ENCODE assay signal across 9 cellular contexts in the genomic region with DNA sequence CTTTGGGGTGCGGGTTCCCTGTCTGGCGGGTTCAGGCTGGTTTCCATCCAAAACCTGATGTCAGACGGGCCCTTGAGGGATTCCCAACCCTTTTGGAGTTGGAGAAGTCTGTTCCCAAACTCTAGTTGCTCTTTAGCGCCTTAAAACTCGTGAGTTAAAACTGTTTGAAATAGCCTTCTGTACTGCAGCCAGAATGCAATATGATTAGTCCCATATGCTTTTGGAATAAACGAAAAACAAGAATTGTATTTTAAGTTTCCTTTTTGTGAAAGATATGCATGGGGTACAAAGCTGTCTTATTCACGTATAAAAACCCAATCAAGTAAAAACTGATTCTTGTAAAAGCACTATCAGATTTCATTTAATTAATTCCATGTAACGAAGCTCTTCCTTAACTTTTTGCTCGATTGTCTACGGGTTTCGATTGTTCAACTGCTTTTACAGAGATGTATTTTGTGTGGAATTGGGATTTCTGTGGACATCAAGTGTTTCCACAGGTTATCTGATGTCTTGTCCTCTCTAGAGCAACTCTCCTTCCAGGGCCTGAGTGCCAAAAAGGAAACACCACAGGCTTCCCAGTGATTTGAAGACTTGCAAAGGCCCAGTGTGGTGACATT. TPM values are rescaled to one million over a fixed set of nuclear protein-coding genes. Genes with fewer than 3 reads are reported as not detected.
DNase-seq lines count a peak whose midpoint lies in the region; ATAC-seq, FAIRE-seq and TF ChIP-seq lines count a peak whose summit lies in the region.
"Had no signal": no experiment of that assay in that cellular context is flagged by ENCODE, and none has a peak within 500 bp of the region (broad histone marks: within the 10 kb centered on the region; RNA-seq: fewer than 3 reads in every experiment).

No MANE protein-coding gene starts in this region.

- peak overlapping the region; percentile 73 for H3K27ac ChIP-seq in AG04450 (ENCODE audit: low read depth, low read length)
- H3K27ac ChIP-seq in duodenal mucosa (ENCODE audit: low read depth, low read length), result peak overlapping the region; percentile 32

- H3K79me2 ChIP-seq in Loucy (ENCODE audit: insufficient read depth, low read length), result peaks cover 8% of the 10 kb centered on the region; the same call in 1 of the 2 replicates

- peak overlapping the region; percentile 66 for H3K4me3 ChIP-seq in AG04450 (ENCODE audit: low read depth, low read length)
- peak overlapping the region; percentile 65 for H3K4me3 ChIP-seq in Loucy (ENCODE audit: low read length, poor library complexity, severe bottlenecking)
- H3K4me3 ChIP-seq in duodenal mucosa (ENCODE audit: low read depth in 1 of 2, low read length in 2 of 2), result peak overlapping the region; percentile 28 to 52

- H3K9ac ChIP-seq in Loucy (ENCODE audit: low read depth, low read length, poor library complexity, severe bottlenecking) (no peak overlapping the region), duodenal mucosa (ENCODE audit: low read depth in 1 of 2, low read length in 2 of 2) (no peak overlapping the region)

- peak overlapping the region in 8 of 10 donors; percentile 8 to 76 (median 66) for H3K27ac Mint-ChIP-seq in naive thymus-derived CD8-positive, alpha-beta T cell

- POLR2A ChIA-PET in AG04450 (lab: Yijun Ruan, JAX), result no interaction called here
- POLR2A ChIA-PET in naive thymus-derived CD8-positive, alpha-beta T cell (lab: Charles Lee), result interaction anchor here (3.2 kb wide), 1 partner anchor 95 kb away, joined by 18 read pairs; no protein-coding TSS in a partner anchor

- H3K4me3 Mint-ChIP-seq in naive thymus-derived CD8-positive, alpha-beta T cell, result peak overlapping the region; percentile 53 to 88 (median 72)

- H3F3A ChIP-seq in Loucy (ENCODE audit: low read depth), result peaks cover 3% of the 10 kb centered on the region; the same call in 1 of the 2 replicates

- H3K4me1 ChIP-seq in Loucy (ENCODE audit: insufficient read depth, low read length, poor library complexity, severe bottlenecking) (peaks cover 36% of the 10 kb centered on the region), duodenal mucosa (ENCODE audit: control insufficient read depth in 1 of 2, insufficient read depth in 2 of 2, low read length in 2 of 2) (peaks cover 0 to 4% of the 10 kb centered on the region in 2 donors)

- no peaks in the 10 kb centered on the region for H3K36me3 Mint-ChIP-seq in naive thymus-derived CD8-positive, alpha-beta T cell

- DNase-seq in AG04450 (ENCODE audit: low read depth, low spot score), result no peak
- no peak for DNase-seq in naive thymus-derived CD8-positive, alpha-beta T cell
- no peak for DNase-seq in NCI-H446 treated with DMSO at 0.1 percent for 48 hours (lab: John Stamatoyannopoulos, UW)
- DNase-seq in urothelium cell line (ENCODE audit: low spot score), result no peak
- no peak for DNase-seq in SIG-M5 (lab: John Stamatoyannopoulos, UW)
- DNase-seq in foreskin melanocyte, result no peak
- DNase-seq: Karpas-422 had no signal

- H3K9me2 ChIP-seq in Loucy (replicated peaks; ENCODE audit: low read depth, low read length), result no peaks in the 10 kb centered on the region

- no peak for TF ChIP-seq CTCF in AG04450 (IDR thresholded peaks at IDR 0.05; ENCODE audit: low read depth, low read length)
- no peak for TF ChIP-seq CTCF in Loucy (conservative IDR thresholded peaks at IDR 0.05; ENCODE audit: low read length)

- peaks cover 0 to 4% (median 0%) of the 10 kb centered on the region in 9 donors for H3K9me3 Mint-ChIP-seq in naive thymus-derived CD8-positive, alpha-beta T cell

- no peaks in the 10 kb centered on the region for H3K27me3 Mint-ChIP-seq in naive thymus-derived CD8-positive, alpha-beta T cell

- CTCF ChIA-PET in AG04450 (lab: Charles Lee), result interaction anchor here (0.6 to 1.4 kb wide), 3 partner anchors 97 to 104 kb away, joined by 3 to 6 read pairs (median 3); no protein-coding TSS in a partner anchor

- peak overlapping the region; percentile 80 for H3K4me2 ChIP-seq in Loucy (ENCODE audit: low read depth, low read length, poor library complexity, severe bottlenecking)

- FAIRE-seq in urothelium cell line (lab: Jason Lieb, UNC), result no peak

- H3K9me3 ChIP-seq in AG04450 (ENCODE audit: control insufficient read depth, insufficient read depth, low read length), result no peaks in the 10 kb centered on the region
- no peaks in the 10 kb centered on the region for H3K9me3 ChIP-seq in Loucy (ENCODE audit: insufficient read depth, low read depth, low read length)
- no peaks in the 10 kb centered on the region for H3K9me3 ChIP-seq in duodenal mucosa (ENCODE audit: control insufficient read depth in 1 of 2, low read length in 2 of 2)

- no peaks in the 10 kb centered on the region for H4K20me1 ChIP-seq in Loucy (ENCODE audit: insufficient read depth, low read length, poor library complexity, severe bottlenecking)

- H3K27me3 ChIP-seq in AG04450 (ENCODE audit: control insufficient read depth, insufficient read depth, low read length), result no peaks in the 10 kb centered on the region
- H3K27me3 ChIP-seq in Loucy (ENCODE audit: insufficient read depth, low read length, poor library complexity, severe bottlenecking), result no peaks in the 10 kb centered on the region
- H3K27me3 ChIP-seq in duodenal mucosa (ENCODE audit: control insufficient read depth in 1 of 2, insufficient read depth in 2 of 2, low read length in 2 of 2), result no peaks in the 10 kb centered on the region

- ATAC-seq in naive thymus-derived CD8-positive, alpha-beta T cell, result no peak

- no peaks in the 10 kb centered on the region for H3K36me3 ChIP-seq in Loucy (ENCODE audit: insufficient read depth, low read length)
- no peaks in the 10 kb centered on the region for H3K36me3 ChIP-seq in duodenal mucosa (ENCODE audit: control insufficient read depth in 1 of 2, insufficient read depth in 2 of 2, low read length in 2 of 2)

- H2AFZ ChIP-seq in Loucy (ENCODE audit: low read length), result no peak overlapping the region

- H3K4me1 Mint-ChIP-seq in naive thymus-derived CD8-positive, alpha-beta T cell, result peaks cover 2 to 34% (median 20%) of the 10 kb centered on the region in 4 donors

RNA-seq across cellular contexts. Expression of gene CLDN34, which starts 49.5 kb away (rescaled TPM):
- 0.11 and 0.12 TPM in 2 replicates for polyA plus RNA-seq in AG04450 (2011; rRNA removed)
- polyA minus RNA-seq in AG04450 (2011; rRNA and poly(A)+ RNA removed), result 0.23 TPM in 1 of 2 replicates, not detected in the other
- not detected for total RNA-seq in naive thymus-derived CD8-positive, alpha-beta T cell
- not detected for polyA plus RNA-seq in naive thymus-derived CD8-positive, alpha-beta T cell
